Comparison of ENCODE assay signal across 1 cellular context in the genomic region with DNA sequence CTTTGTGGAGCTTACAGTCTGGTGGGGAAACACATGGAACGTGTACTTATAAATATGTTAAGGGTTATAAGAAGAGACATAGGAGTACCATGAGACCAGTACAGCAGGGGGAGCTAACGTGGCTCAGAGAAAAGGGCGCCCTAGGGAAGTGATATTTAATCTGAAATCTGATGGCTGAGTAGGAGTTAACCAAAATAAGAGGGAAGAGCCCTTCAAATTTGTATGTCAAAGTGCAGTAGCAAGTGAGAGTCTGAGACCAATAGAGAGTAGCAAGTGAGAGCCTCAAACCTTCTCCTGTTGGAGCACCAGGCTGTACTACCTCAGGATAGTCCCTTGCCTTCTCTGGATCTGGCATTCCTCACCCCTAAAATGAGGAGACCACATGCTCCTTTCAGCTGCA.
TF ChIP-seq lines count a peak whose summit lies in the region.

No MANE protein-coding gene starts in this region.

TF ChIP-seq in GM23338, 12 proteins besides CTCF, POLR2A, EP300 and RAD21 (continued from another document):
- TF ChIP-seq ETS1 (IDR thresholded peaks at IDR 0.05) (no peak), ZNF114 (CRISPR knock-in tag; IDR thresholded peaks at IDR 0.05) (no peak), JUNB (IDR thresholded peaks at IDR 0.05; ENCODE audit: unreplicated experiment) (no peak), STAT1 (IDR thresholded peaks at IDR 0.05; ENCODE audit: unreplicated experiment) (no peak), CREB1 (CRISPR knock-in tag; IDR thresholded peaks at IDR 0.05; ENCODE audit: low read depth) (no peak), EZH2 (IDR thresholded peaks at IDR 0.05; ENCODE audit: low read depth, unreplicated experiment) (no peak)
